In the genomic region with DNA sequence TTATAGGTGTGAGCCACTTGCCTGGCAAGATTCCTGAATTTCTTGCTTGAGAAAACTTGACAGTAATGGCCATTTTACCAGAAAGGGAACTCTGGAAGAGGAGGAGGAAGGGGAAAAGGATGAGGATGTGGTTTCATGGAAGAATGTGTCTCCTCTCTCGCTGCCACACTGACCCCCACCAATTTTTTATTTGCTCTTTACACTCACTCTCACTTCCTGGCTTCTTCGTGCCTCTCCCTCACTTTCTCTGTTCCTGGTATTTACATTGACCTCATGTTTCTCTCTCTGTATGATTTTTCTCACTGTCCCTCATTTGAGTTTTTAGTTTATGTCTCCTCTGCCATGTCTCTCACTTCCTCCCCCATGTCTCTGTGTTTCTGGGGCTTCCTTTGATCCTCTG, we compare ENCODE assay signal across 1 cellular context.
TF ChIP-seq lines count a peak whose summit lies in the region.

No MANE protein-coding gene starts in this region.

TF ChIP-seq in GM12878, 131 proteins besides CTCF, POLR2A, EP300 and RAD21 (continued from another document):
- peak; percentile 53; the same call in 1 of the 2 replicates for TF ChIP-seq SPI1 (IDR thresholded peaks at IDR 0.05; ENCODE audit: borderline replicate concordance, insufficient read depth, low read depth, low read length)
- TF ChIP-seq HDAC2 (IDR thresholded peaks at IDR 0.05): no peak
- TF ChIP-seq RUNX3 (IDR thresholded peaks at IDR 0.05; ENCODE audit: low read length): peak; percentile 50
- peak; percentile 41; the same call in 1 of the 2 replicates for TF ChIP-seq PKNOX1 (IDR thresholded peaks at IDR 0.05)
- TF ChIP-seq CREM (IDR thresholded peaks at IDR 0.05; ENCODE audit: low read depth): peak; percentile 43; the same call in 1 of the 2 replicates
- TF ChIP-seq NFIC (IDR thresholded peaks at IDR 0.05; ENCODE audit: low read depth, low read length): peak; percentile 64; the same call in 1 of the 2 replicates
